Comparison of ENCODE assay signal across 9 cellular contexts in the genomic region with DNA sequence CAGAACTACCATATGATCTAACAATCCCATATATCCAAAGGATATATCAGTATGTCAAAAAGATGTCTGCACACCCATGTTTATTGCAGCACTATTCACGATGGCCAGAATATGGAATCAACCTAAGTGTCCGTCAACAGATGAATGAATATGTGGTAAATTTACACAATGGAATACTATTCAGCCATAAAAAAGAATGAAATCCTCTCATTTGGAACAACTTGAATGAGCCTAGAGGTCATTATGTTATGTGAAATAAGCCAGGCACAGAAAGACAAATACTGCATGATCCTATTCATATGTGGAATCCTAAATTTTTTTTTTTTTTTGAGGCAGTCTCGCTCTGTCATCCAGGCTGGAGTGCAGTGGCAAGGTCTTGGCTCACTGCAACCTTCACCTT.
"Had no signal": no experiment of that assay in that cellular context is flagged by ENCODE, and none has a peak within 500 bp of the region (broad histone marks: within the 10 kb centered on the region; RNA-seq: fewer than 3 reads in every experiment).

No MANE protein-coding gene starts in this region.

- H3K27me3 Mint-ChIP-seq: IgD-negative memory B cell had no signal

- H3K9me3 Mint-ChIP-seq: GM23338, HFFc6 had no signal

- FAIRE-seq: H1, H54, HepG2 had no signal

- H3K4me1 Mint-ChIP-seq: GM23338, H9 had no signal

- H3K27ac Mint-ChIP-seq: GM23338, H9, HFFc6, IgD-negative memory B cell had no signal

- DNase-seq: H9, HCEC 1CT, HFFc6, KG1 had no signal

- H3K4me3 Mint-ChIP-seq: GM23338, H9, HFFc6 had no signal

- ATAC-seq: GM23338, HepG2 had no signal
